In genomic region chr20:44745560-44746366, GRCh38 we compare ENCODE assay signal across 1 cellular context.
TF ChIP-seq lines count a peak whose summit lies in the region.

Gene KCNK15, plus strand, starts transcription at chr20:44745865. Its CDS starts 46 bp downstream, at chr20:44745911.

TF ChIP-seq in GM23338, 12 proteins besides CTCF, POLR2A, EP300 and RAD21 (continued from another document):
- TF ChIP-seq ZNF462 (CRISPR knock-in tag; IDR thresholded peaks at IDR 0.05) (no peak), EZH2phosphoT487 (IDR thresholded peaks at IDR 0.05; ENCODE audit: unreplicated experiment) (no peak), JUNB (IDR thresholded peaks at IDR 0.05; ENCODE audit: unreplicated experiment) (no peak), ETS1 (IDR thresholded peaks at IDR 0.05) (no peak), EZH2 (IDR thresholded peaks at IDR 0.05; ENCODE audit: low read depth, unreplicated experiment) (no peak), ZNF114 (CRISPR knock-in tag; IDR thresholded peaks at IDR 0.05) (no peak), POLR2AphosphoS5 (IDR thresholded peaks at IDR 0.05; ENCODE audit: low read depth) (no peak), ZNF331 (CRISPR knock-in tag; IDR thresholded peaks at IDR 0.05; ENCODE audit: low read depth) (no peak)
